Comparison of ENCODE assay signal across 10 cellular contexts in genomic region chr1:54312874-54313316, GRCh38.
DNase-seq lines count a peak whose midpoint lies in the region; ATAC-seq and TF ChIP-seq lines count a peak whose summit lies in the region.
"Had no signal": no experiment of that assay in that cellular context is flagged by ENCODE, and none has a peak within 500 bp of the region (broad histone marks: within the 10 kb centered on the region; RNA-seq: fewer than 3 reads in every experiment).

No MANE protein-coding gene starts in this region.

- WGBS in smooth muscle cell (ENCODE audit: low lambda C conversion rate), result 34% methylated on average over 7 of the region's 7 CpGs

- H3K9me3 ChIP-seq in smooth muscle cell (replicated peaks; ENCODE audit: low read depth), result no peaks in the 10 kb centered on the region
- H3K9me3 ChIP-seq: thoracic aorta had no signal

- H3K4me2 ChIP-seq in smooth muscle cell, result peak overlapping the region; percentile 40

- H2AFZ ChIP-seq in smooth muscle cell (ENCODE audit: low read depth), result no peak overlapping the region

- POLR2A ChIA-PET in T-cell (lab: Charles Lee), result interaction anchor here in 1 of 2 donors (0.5 to 0.6 kb wide), 4 partner anchors 18 to 646 kb away, joined by 3 to 9 read pairs (median 4); no protein-coding TSS in a partner anchor

- no peak overlapping the region for H3K9ac ChIP-seq in smooth muscle cell (ENCODE audit: low read depth)

- no peak for TF ChIP-seq CTCF in smooth muscle cell (IDR thresholded peaks at IDR 0.05; ENCODE audit: borderline replicate concordance, insufficient read depth, poor library complexity, severe bottlenecking)

- CTCF ChIA-PET in T-cell (lab: Charles Lee), result interaction anchor here in 1 of 2 donors (0.5 to 0.8 kb wide), 4 partner anchors 17 to 239 kb away, joined by 4 to 6 read pairs (median 4); no protein-coding TSS in a partner anchor

- no peaks in the 10 kb centered on the region for H3K36me3 ChIP-seq in smooth muscle cell (ENCODE audit: low read depth)
- H3K36me3 ChIP-seq: thoracic aorta had no signal

- intact Hi-C loops in Right ventricle myocardium superior (cut with DNase I), result no loop called here

- H3K9me3 Mint-ChIP-seq in T-cell, result no peaks in the 10 kb centered on the region

- peak; percentile 38 for DNase-seq in NCI-H1436 (lab: John Stamatoyannopoulos, UW)
- no peak for DNase-seq in NCI-H1436 treated with DMSO at 0.1 percent for 48 hours (lab: John Stamatoyannopoulos, UW)
- no peak for DNase-seq in T-cell
- peak; percentile 67 for DNase-seq in Right ventricle myocardium superior
- DNase-seq in smooth muscle cell (lab: John Stamatoyannopoulos, UW; ENCODE audit: unreplicated experiment), result no peak
- DNase-seq in activated effector memory CD4-positive, alpha-beta T cell treated with Interleukin-2 at 50 U/mL for 16 hours, result no peak
- DNase-seq in globus pallidus (ENCODE audit: low spot score), result no peak
- DNase-seq: NCI-H187 treated with DMSO at 0.1 percent for 48 hours had no signal

- H3K4me3 Mint-ChIP-seq in T-cell, result peak overlapping the region in 1 of 3 donors; percentile 43

- H3K27me3 Mint-ChIP-seq in T-cell, result no peaks in the 10 kb centered on the region

- peak overlapping the region; percentile 63 to 72 for H3K27ac Mint-ChIP-seq in T-cell

- H3F3A ChIP-seq in smooth muscle cell (ENCODE audit: low read depth), result no peaks in the 10 kb centered on the region

- peaks cover 92% of the 10 kb centered on the region for H4K20me1 ChIP-seq in smooth muscle cell (ENCODE audit: low read depth)

- H3K4me1 ChIP-seq in smooth muscle cell (ENCODE audit: low read depth), result peaks cover 41% of the 10 kb centered on the region

- H3K79me2 ChIP-seq in smooth muscle cell (ENCODE audit: low read depth), result peaks cover 70% of the 10 kb centered on the region

- H3K4me3 ChIP-seq in smooth muscle cell, result no peak overlapping the region
- H3K4me3 ChIP-seq: thoracic aorta had no signal

- H3K27me3 ChIP-seq in smooth muscle cell (ENCODE audit: low read depth), result no peaks in the 10 kb centered on the region

- peaks cover 3% of the 10 kb centered on the region for H3K36me3 Mint-ChIP-seq in T-cell

- no peak overlapping the region for H3K27ac ChIP-seq in smooth muscle cell (ENCODE audit: low read depth)

- peak in 3 of 4 experiments; percentile 32 to 43 (median 41) for ATAC-seq in T-cell (replicated peaks in 1 of 4)
- peak; percentile 47 for ATAC-seq in Right ventricle myocardium superior (ENCODE audit: poor library complexity)
- ATAC-seq in HG03045 (IDR thresholded peaks at IDR 0.05; ENCODE audit: unreplicated experiment), result no peak

- H3K4me1 Mint-ChIP-seq in T-cell, result peaks cover 68 to 77% (median 74%) of the 10 kb centered on the region in 3 donors

Comparison
In these comparisons a context has a peak if more than half of its experiments do, and no peak if none do; other contexts are left out.
1. DNase-seq: peak in NCI-H1436 (single experiment) and Right ventricle myocardium superior (single experiment); none in NCI-H1436 treated with DMSO at 0.1 percent for 48 hours (single experiment), T-cell (0 of 34), smooth muscle cell (single experiment), activated effector memory CD4-positive, alpha-beta T cell treated with Interleukin-2 at 50 U/mL for 16 hours (single experiment) and globus pallidus (single experiment).